ENCODE assay signal across 1 cellular context in genomic region chr16:1919680-1919998, GRCh38.
TF ChIP-seq lines count a peak whose summit lies in the region.

No MANE protein-coding gene starts in this region.

TF ChIP-seq in H1, 55 proteins besides CTCF, POLR2A, EP300 and RAD21:
- no peak for TF ChIP-seq POLR2AphosphoS5 (IDR thresholded peaks at IDR 0.05; ENCODE audit: low read depth, low read length)
- no peak for TF ChIP-seq RXRA (IDR thresholded peaks at IDR 0.05; ENCODE audit: insufficient read depth, low read depth, low read length)
- TF ChIP-seq CHD1 (IDR thresholded peaks at IDR 0.05; ENCODE audit: low read depth, low read length), result no peak
- TF ChIP-seq YY1 (IDR thresholded peaks at IDR 0.05; ENCODE audit: low read depth, low read length), result no peak
- TF ChIP-seq ATF2 (IDR thresholded peaks at IDR 0.05; ENCODE audit: low read length), result no peak
- no peak for TF ChIP-seq PHF8 (conservative IDR thresholded peaks at IDR 0.05; ENCODE audit: low read depth, low read length)
- TF ChIP-seq TCF12 (IDR thresholded peaks at IDR 0.05; ENCODE audit: low read depth, low read length), result no peak
- no peak for TF ChIP-seq RBBP5 (IDR thresholded peaks at IDR 0.05; ENCODE audit: borderline replicate concordance, low read depth, low read length)
- TF ChIP-seq CHD7 (IDR thresholded peaks at IDR 0.05; ENCODE audit: insufficient replicate concordance, low read length), result no peak
- TF ChIP-seq SIX5 (IDR thresholded peaks at IDR 0.05; ENCODE audit: low read depth, low read length), result no peak
- TF ChIP-seq JUN (IDR thresholded peaks at IDR 0.05; ENCODE audit: low read depth, low read length), result no peak
- TF ChIP-seq MAFK (IDR thresholded peaks at IDR 0.05; ENCODE audit: low read depth, low read length), result no peak
